ENCODE assay signal across 20 cellular contexts in the genomic region with DNA sequence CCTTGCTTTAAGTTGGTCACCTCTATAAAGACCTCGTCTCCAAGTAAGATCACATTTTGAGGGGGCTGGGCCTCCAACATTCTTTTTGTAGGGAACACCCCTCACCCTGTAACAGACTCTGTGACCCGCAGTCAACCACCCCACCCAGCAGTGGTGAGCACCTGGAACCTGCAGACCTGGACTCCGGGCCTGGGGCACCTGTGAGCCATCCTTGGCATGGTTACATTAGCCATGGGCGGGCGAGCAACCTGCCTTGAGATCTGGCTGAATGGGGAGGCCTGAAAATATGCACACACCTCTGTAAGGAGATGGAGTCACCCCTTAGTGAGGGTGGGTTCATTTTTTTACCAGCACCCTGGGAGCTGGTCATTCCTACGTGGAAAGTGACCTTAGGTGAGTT.
DNase-seq lines count a peak whose midpoint lies in the region; ATAC-seq lines count a peak whose summit lies in the region.
"Had no signal": no experiment of that assay in that cellular context is flagged by ENCODE, and none has a peak within 500 bp of the region (broad histone marks: within the 10 kb centered on the region; RNA-seq: fewer than 3 reads in every experiment).

No MANE protein-coding gene starts in this region.

- H3K27ac Mint-ChIP-seq in stimulated activated naive CD8-positive, alpha-beta T cell treated with anti-CD3 and anti-CD28 coated beads, Interleukin-15, amount 100 ng/mL, for 72 hours: no peak overlapping the region
- H3K27ac Mint-ChIP-seq in stimulated activated effector memory CD8-positive, alpha-beta T cell treated with anti-CD3 and anti-CD28 coated beads, Interleukin-12 subunit alpha, Interleukin-12 subunit beta, amount 100 ng/mL, for 72 hours: no peak overlapping the region
- H3K27ac Mint-ChIP-seq: CD4-positive, alpha-beta memory T cell had no signal

- no peaks in the 10 kb centered on the region for H3K27me3 Mint-ChIP-seq in stimulated activated naive CD8-positive, alpha-beta T cell treated with anti-CD3 and anti-CD28 coated beads, Interleukin-15, amount 100 ng/mL, for 72 hours
- H3K27me3 Mint-ChIP-seq: CD4-positive, alpha-beta memory T cell had no signal

- H3K9me3 Mint-ChIP-seq in stimulated activated naive CD8-positive, alpha-beta T cell treated with anti-CD3 and anti-CD28 coated beads, Interleukin-15, amount 100 ng/mL, for 72 hours: no peaks in the 10 kb centered on the region
- H3K9me3 Mint-ChIP-seq in stimulated activated effector memory CD8-positive, alpha-beta T cell treated with anti-CD3 and anti-CD28 coated beads, Interleukin-12 subunit alpha, Interleukin-12 subunit beta, amount 100 ng/mL, for 72 hours: no peaks in the 10 kb centered on the region

- ATAC-seq in stimulated activated naive CD8-positive, alpha-beta T cell treated with anti-CD3 and anti-CD28 coated beads, Interleukin-15, amount 100 ng/mL, for 72 hours: peak; percentile 15
- ATAC-seq in stimulated activated naive CD8-positive, alpha-beta T cell treated with anti-CD3 and anti-CD28 coated beads, Interleukin-15, Interleukin-2, amounts not matched to agents 100 U/mL and 50 U/mL, for 24 hours: no peak
- peak; percentile 4 for ATAC-seq in stimulated activated effector memory CD8-positive, alpha-beta T cell treated with anti-CD3 and anti-CD28 coated beads, Interleukin-12 subunit alpha, Interleukin-12 subunit beta, amount 100 ng/mL, for 72 hours
- ATAC-seq: A549 had no signal

- DNase-seq in stimulated activated naive CD8-positive, alpha-beta T cell treated with anti-CD3 and anti-CD28 coated beads, Interleukin-15, amount 100 ng/mL, for 72 hours: no peak
- no peak for DNase-seq in stimulated activated naive CD8-positive, alpha-beta T cell treated with anti-CD3 and anti-CD28 coated beads, Interleukin-15, Interleukin-2, amounts not matched to agents 100 U/mL and 50 U/mL, for 24 hours
- DNase-seq in islet precursor cell (peak; percentile 47), amniotic stem cell (lab: John Stamatoyannopoulos, UW) (no peak), NCI-H226 (no peak)
- no peak for DNase-seq in stimulated activated effector memory CD8-positive, alpha-beta T cell treated with anti-CD3 and anti-CD28 coated beads, Interleukin-12 subunit alpha, Interleukin-12 subunit beta, amount 100 ng/mL, for 72 hours (ENCODE audit: low spot score in 2 of 2)
- DNase-seq: 8988T; ACHN; AML-193; C1 segment of cervical spinal cord; Calu3; CD4-positive, alpha-beta memory T cell; COR-L47; DMS53; DMS79 treated with DMSO at 0.1 percent for 48 hours; GF-D8; GOT3; H7; HCEC 1CT had no signal

- H3K36me3 Mint-ChIP-seq in stimulated activated effector memory CD8-positive, alpha-beta T cell treated with anti-CD3 and anti-CD28 coated beads, Interleukin-12 subunit alpha, Interleukin-12 subunit beta, amount 100 ng/mL, for 72 hours: no peaks in the 10 kb centered on the region
- H3K36me3 Mint-ChIP-seq: CD4-positive, alpha-beta memory T cell had no signal

- no peak overlapping the region for H3K4me3 Mint-ChIP-seq in stimulated activated naive CD8-positive, alpha-beta T cell treated with anti-CD3 and anti-CD28 coated beads, Interleukin-15, amount 100 ng/mL, for 72 hours
- H3K4me3 Mint-ChIP-seq in stimulated activated effector memory CD8-positive, alpha-beta T cell treated with anti-CD3 and anti-CD28 coated beads, Interleukin-12 subunit alpha, Interleukin-12 subunit beta, amount 100 ng/mL, for 72 hours: no peak overlapping the region
- H3K4me3 Mint-ChIP-seq: CD4-positive, alpha-beta memory T cell had no signal

- no peaks in the 10 kb centered on the region for H3K4me1 Mint-ChIP-seq in stimulated activated naive CD8-positive, alpha-beta T cell treated with anti-CD3 and anti-CD28 coated beads, Interleukin-15, amount 100 ng/mL, for 72 hours
- no peaks in the 10 kb centered on the region for H3K4me1 Mint-ChIP-seq in stimulated activated effector memory CD8-positive, alpha-beta T cell treated with anti-CD3 and anti-CD28 coated beads, Interleukin-12 subunit alpha, Interleukin-12 subunit beta, amount 100 ng/mL, for 72 hours
- H3K4me1 Mint-ChIP-seq: CD4-positive, alpha-beta memory T cell had no signal
